Comparison of ENCODE assay signal across 19 cellular contexts in genomic region chr6:111819458-111819857, GRCh38. TPM values are rescaled to one million over a fixed set of nuclear protein-coding genes. Genes with fewer than 3 reads are reported as not detected.
A peak's percentile ranks its signal among the peaks of the same experiment; 100 is the strongest.
DNase-seq lines count a peak whose midpoint lies in the region; ATAC-seq lines count a peak whose summit lies in the region.
"Had no signal": no experiment of that assay in that cellular context is flagged by ENCODE, and none has a peak within 500 bp of the region (broad histone marks: within the 10 kb centered on the region; RNA-seq: fewer than 3 reads in every experiment).

No MANE protein-coding gene starts in this region.

- no peak overlapping the region for H2BK120ac ChIP-seq in mesendoderm (ENCODE audit: low read depth, low read length)

- no peak overlapping the region for H3K27ac ChIP-seq in naive thymus-derived CD4-positive, alpha-beta T cell (ENCODE audit: low read depth, low read length)
- no peak overlapping the region for H3K27ac ChIP-seq in mesendoderm (ENCODE audit: low read depth, low read length)

- no peak overlapping the region for H3K4me3 ChIP-seq in naive thymus-derived CD4-positive, alpha-beta T cell (ENCODE audit: low read length)
- no peak overlapping the region for H3K4me3 ChIP-seq in mesendoderm (ENCODE audit: low read length)
- H3K4me3 ChIP-seq: MG63, Peyer's patch had no signal

- ATAC-seq in stimulated activated naive CD8-positive, alpha-beta T cell treated with anti-CD3 and anti-CD28 coated beads, Interleukin-15, Interleukin-2, amounts not matched to agents 100 U/mL and 50 U/mL, for 24 hours, result no peak
- ATAC-seq in naive thymus-derived CD4-positive, alpha-beta T cell, result no peak

- no peaks in the 10 kb centered on the region for H3K9me3 ChIP-seq in naive thymus-derived CD4-positive, alpha-beta T cell (ENCODE audit: control insufficient read depth in 2 of 3, low read length in 3 of 3)
- H3K9me3 ChIP-seq: BE2C, Peyer's patch had no signal

- DNase-seq in stimulated activated naive CD8-positive, alpha-beta T cell treated with anti-CD3 and anti-CD28 coated beads, Interleukin-15, Interleukin-2, amounts not matched to agents 100 U/mL and 50 U/mL, for 24 hours, result no peak
- DNase-seq in activated T-helper 1 cell treated with anti-CD3 and anti-CD28 coated beads, Interleukin-12 subunit alpha, Interleukin-12 subunit beta, Interleukin-2, Interleukin-4 antibody, amounts not matched to agents 30 ng/mL and 10 ng/mL and 1 ng/mL, durations not matched to agents 14 hours and 24 hours and 36 hours (ENCODE audit: low spot score), result no peak
- no peak for DNase-seq in naive thymus-derived CD4-positive, alpha-beta T cell
- no peak for DNase-seq in RPMI8226
- no peak for DNase-seq in mesendoderm
- DNase-seq in amniotic stem cell (lab: John Stamatoyannopoulos, UW), result no peak
- DNase-seq: BE2C, COR-L47, DMS153, KG1, MG63, NCI-H1105 treated with DMSO at 0.1 percent for 48 hours, NCI-H187, NCI-H2171 treated with DMSO at 0.1 percent for 48 hours, NCI-H510A, NCI-H82, Peyer's patch, SHP77 had no signal

- peaks cover 0 to 4% (median 0%) of the 10 kb centered on the region in 3 experiments for H3K36me3 ChIP-seq in naive thymus-derived CD4-positive, alpha-beta T cell (ENCODE audit: control insufficient read depth in 2 of 3, insufficient read depth in 3 of 3, low read length in 3 of 3)
- H3K36me3 ChIP-seq in mesendoderm (ENCODE audit: control insufficient read depth, insufficient read depth, low read length), result no peaks in the 10 kb centered on the region
- H3K36me3 ChIP-seq: BE2C, MG63, Peyer's patch had no signal

- H3K9ac ChIP-seq in mesendoderm (ENCODE audit: low read length), result no peak overlapping the region

- POLR2A ChIA-PET in naive thymus-derived CD4-positive, alpha-beta T cell (lab: Charles Lee), result interaction anchor here (0.6 to 2.1 kb wide), 5 partner anchors 14 to 206 kb away, joined by 3 to 9 read pairs (median 3); no protein-coding TSS in a partner anchor

- no peaks in the 10 kb centered on the region for H3K9me3 Mint-ChIP-seq in stimulated activated naive CD8-positive, alpha-beta T cell treated with anti-CD3 and anti-CD28 coated beads, Interleukin-15, Interleukin-2, amounts not matched to agents 100 ng/mL and 50 ng/mL, for 24 hours
- H3K9me3 Mint-ChIP-seq in activated T-helper 1 cell treated with anti-CD3 and anti-CD28 coated beads, Interleukin-12 subunit alpha, Interleukin-12 subunit beta, Interleukin-2, Interleukin-4 antibody, amounts not matched to agents 30 ng/mL and 10 ng/mL and 1 ng/mL, durations not matched to agents 14 hours and 24 hours and 36 hours, result no peaks in the 10 kb centered on the region
- no peaks in the 10 kb centered on the region for H3K9me3 Mint-ChIP-seq in naive thymus-derived CD4-positive, alpha-beta T cell

- H3K79me1 ChIP-seq in mesendoderm (ENCODE audit: low read length), result peaks cover 2% of the 10 kb centered on the region

- H3K79me2 ChIP-seq in mesendoderm (ENCODE audit: control insufficient read depth, insufficient read depth, low read length), result no peaks in the 10 kb centered on the region

- no peak overlapping the region for H4K8ac ChIP-seq in mesendoderm (ENCODE audit: low read depth, low read length)

- H3K4me2 ChIP-seq in mesendoderm (ENCODE audit: low read length), result no peak overlapping the region

- CTCF ChIA-PET in naive thymus-derived CD4-positive, alpha-beta T cell (lab: Charles Lee), result no interaction called here

- no peak overlapping the region for H4K5ac ChIP-seq in mesendoderm (ENCODE audit: low read length)

- H2AK5ac ChIP-seq in mesendoderm (ENCODE audit: low read length), result no peak overlapping the region

- no peak overlapping the region for H3K4ac ChIP-seq in mesendoderm (ENCODE audit: low read depth, low read length)

- no peak overlapping the region for H3K23ac ChIP-seq in mesendoderm (ENCODE audit: low read length)

- no peaks in the 10 kb centered on the region for H3K27me3 ChIP-seq in naive thymus-derived CD4-positive, alpha-beta T cell (ENCODE audit: control insufficient read depth in 2 of 2, insufficient read depth in 2 of 2, low read length in 2 of 2)
- no peaks in the 10 kb centered on the region for H3K27me3 ChIP-seq in mesendoderm (ENCODE audit: insufficient read depth, low read length, poor library complexity)
- H3K27me3 ChIP-seq: BE2C, MG63, Peyer's patch had no signal

- intact Hi-C loops in activated T-helper 1 cell treated with anti-CD3 and anti-CD28 coated beads, Interleukin-12 subunit alpha, Interleukin-12 subunit beta, Interleukin-2, Interleukin-4 antibody, amounts not matched to agents 30 ng/mL and 10 ng/mL and 1 ng/mL, durations not matched to agents 14 hours and 24 hours and 36 hours (cut with micrococcal nuclease), result no loop called here
- intact Hi-C loops in naive thymus-derived CD4-positive, alpha-beta T cell (cut with micrococcal nuclease), result loop anchor here (1.0 to 2.0 kb wide), 3 partner anchors 9 to 15 kb away; no protein-coding TSS in a partner anchor

- no peak overlapping the region for H2BK5ac ChIP-seq in mesendoderm (ENCODE audit: low read length)

- no peak overlapping the region for H3K18ac ChIP-seq in mesendoderm (ENCODE audit: low read length)

- H3K4me1 ChIP-seq in naive thymus-derived CD4-positive, alpha-beta T cell (ENCODE audit: control insufficient read depth in 2 of 2, insufficient read depth in 2 of 2, low read length in 2 of 2), result peaks cover 38 to 47% of the 10 kb centered on the region in 2 donors
- H3K4me1 ChIP-seq in mesendoderm (ENCODE audit: control insufficient read depth, low read depth, low read length), result peaks cover 2% of the 10 kb centered on the region

- no peaks in the 10 kb centered on the region for H3K27me3 Mint-ChIP-seq in stimulated activated naive CD8-positive, alpha-beta T cell treated with anti-CD3 and anti-CD28 coated beads, Interleukin-15, Interleukin-2, amounts not matched to agents 100 ng/mL and 50 ng/mL, for 24 hours
- no peaks in the 10 kb centered on the region for H3K27me3 Mint-ChIP-seq in activated T-helper 1 cell treated with anti-CD3 and anti-CD28 coated beads, Interleukin-12 subunit alpha, Interleukin-12 subunit beta, Interleukin-2, Interleukin-4 antibody, amounts not matched to agents 30 ng/mL and 10 ng/mL and 1 ng/mL, durations not matched to agents 14 hours and 24 hours and 36 hours (ENCODE audit: insufficient read depth)
- H3K27me3 Mint-ChIP-seq in naive thymus-derived CD4-positive, alpha-beta T cell, result no peaks in the 10 kb centered on the region

- WGBS in mesendoderm (ENCODE audit: extremely low coverage, insufficient coverage, low lambda C conversion rate), result 100% methylated on average over 1 of the region's 3 CpGs

- H3K4me1 Mint-ChIP-seq in stimulated activated naive CD8-positive, alpha-beta T cell treated with anti-CD3 and anti-CD28 coated beads, Interleukin-15, Interleukin-2, amounts not matched to agents 100 ng/mL and 50 ng/mL, for 24 hours (ENCODE audit: low read depth), result peaks cover 90% of the 10 kb centered on the region
- H3K4me1 Mint-ChIP-seq in activated T-helper 1 cell treated with anti-CD3 and anti-CD28 coated beads, Interleukin-12 subunit alpha, Interleukin-12 subunit beta, Interleukin-2, Interleukin-4 antibody, amounts not matched to agents 30 ng/mL and 10 ng/mL and 1 ng/mL, durations not matched to agents 14 hours and 24 hours and 36 hours (ENCODE audit: low read depth), result peaks cover 65% of the 10 kb centered on the region
- peaks cover 41 to 87% (median 81%) of the 10 kb centered on the region in 7 donors for H3K4me1 Mint-ChIP-seq in naive thymus-derived CD4-positive, alpha-beta T cell

- H3K56ac ChIP-seq in mesendoderm (ENCODE audit: low read length), result no peak overlapping the region

- peak overlapping the region; percentile 3 for H3K4me3 Mint-ChIP-seq in stimulated activated naive CD8-positive, alpha-beta T cell treated with anti-CD3 and anti-CD28 coated beads, Interleukin-15, Interleukin-2, amounts not matched to agents 100 ng/mL and 50 ng/mL, for 24 hours
- H3K4me3 Mint-ChIP-seq in activated T-helper 1 cell treated with anti-CD3 and anti-CD28 coated beads, Interleukin-12 subunit alpha, Interleukin-12 subunit beta, Interleukin-2, Interleukin-4 antibody, amounts not matched to agents 30 ng/mL and 10 ng/mL and 1 ng/mL, durations not matched to agents 14 hours and 24 hours and 36 hours, result no peak overlapping the region
- H3K4me3 Mint-ChIP-seq in naive thymus-derived CD4-positive, alpha-beta T cell, result peak overlapping the region in 6 of 10 donors; percentile 13 to 76 (median 50)

- H2BK15ac ChIP-seq in mesendoderm (replicated peaks; ENCODE audit: low read depth), result no peak overlapping the region

- H3K36me3 Mint-ChIP-seq in stimulated activated naive CD8-positive, alpha-beta T cell treated with anti-CD3 and anti-CD28 coated beads, Interleukin-15, Interleukin-2, amounts not matched to agents 100 ng/mL and 50 ng/mL, for 24 hours (ENCODE audit: low read depth), result peaks cover 68% of the 10 kb centered on the region
- H3K36me3 Mint-ChIP-seq in activated T-helper 1 cell treated with anti-CD3 and anti-CD28 coated beads, Interleukin-12 subunit alpha, Interleukin-12 subunit beta, Interleukin-2, Interleukin-4 antibody, amounts not matched to agents 30 ng/mL and 10 ng/mL and 1 ng/mL, durations not matched to agents 14 hours and 24 hours and 36 hours (ENCODE audit: low read depth), result peaks cover 40% of the 10 kb centered on the region
- peaks cover 8 to 33% (median 15%) of the 10 kb centered on the region in 5 donors for H3K36me3 Mint-ChIP-seq in naive thymus-derived CD4-positive, alpha-beta T cell

- H3K27ac Mint-ChIP-seq in stimulated activated naive CD8-positive, alpha-beta T cell treated with anti-CD3 and anti-CD28 coated beads, Interleukin-15, Interleukin-2, amounts not matched to agents 100 ng/mL and 50 ng/mL, for 24 hours, result peak overlapping the region; percentile 89
- peak overlapping the region; percentile 84 for H3K27ac Mint-ChIP-seq in activated T-helper 1 cell treated with anti-CD3 and anti-CD28 coated beads, Interleukin-12 subunit alpha, Interleukin-12 subunit beta, Interleukin-2, Interleukin-4 antibody, amounts not matched to agents 30 ng/mL and 10 ng/mL and 1 ng/mL, durations not matched to agents 14 hours and 24 hours and 36 hours
- peak overlapping the region in 7 of 9 donors; percentile 16 to 90 (median 72) for H3K27ac Mint-ChIP-seq in naive thymus-derived CD4-positive, alpha-beta T cell

RNA-seq across cellular contexts. Expression of gene FYN, which starts 53.8 kb away (rescaled TPM):
- total RNA-seq in activated T-helper 1 cell treated with anti-CD3 and anti-CD28 coated beads, Interleukin-12 subunit alpha, Interleukin-12 subunit beta, Interleukin-2, Interleukin-4 antibody, amounts not matched to agents 30 ng/mL and 10 ng/mL and 1 ng/mL, durations not matched to agents 14 hours and 24 hours and 36 hours, result 347 and 355 TPM in 2 replicates
- 100 to 1,000 TPM; 200 to 720 (median 447) TPM for total RNA-seq in naive thymus-derived CD4-positive, alpha-beta T cell
- polyA plus RNA-seq in naive thymus-derived CD4-positive, alpha-beta T cell, result 100 to 1,000 TPM; 226 to 330 TPM
- 58.5 TPM for polyA plus RNA-seq in mesendoderm (2013, experiment 1 of 2)
- polyA plus RNA-seq in mesendoderm (2013, experiment 2 of 2), result 59.6 TPM
